ENCODE assay signal across 19 cellular contexts in genomic region chr16:2054543-2055245, GRCh38. TPM values are rescaled to one million over a fixed set of nuclear protein-coding genes. Genes with fewer than 3 reads are reported as not detected.
A peak's percentile ranks its signal among the peaks of the same experiment; 100 is the strongest.
DNase-seq lines count a peak whose midpoint lies in the region; ATAC-seq and TF ChIP-seq lines count a peak whose summit lies in the region.
"Had no signal": no experiment of that assay in that cellular context is flagged by ENCODE, and none has a peak within 500 bp of the region (broad histone marks: within the 10 kb centered on the region; RNA-seq: fewer than 3 reads in every experiment).

No MANE protein-coding gene starts in this region.

- TF ChIP-seq CTCF in Calu3 (IDR thresholded peaks at IDR 0.05; ENCODE audit: unreplicated experiment) (no peak), lower lobe of right lung (IDR thresholded peaks at IDR 0.05) (no peak), hepatocyte (IDR thresholded peaks at IDR 0.05; ENCODE audit: poor library complexity) (no peak)

- WGBS in hepatocyte (ENCODE audit: low lambda C conversion rate, missing lambda C conversion rate) = 95% methylated on average over 29 of the region's 29 CpGs

- H3K36me3 ChIP-seq in lower lobe of right lung = peaks cover 90% of the 10 kb centered on the region
- no peaks in the 10 kb centered on the region for H3K36me3 ChIP-seq in hepatocyte (replicated peaks; ENCODE audit: insufficient read depth, low read depth)

- ATAC-seq in lower lobe of right lung (peak; percentile 57 to 59), HG03196 (IDR thresholded peaks at IDR 0.05; ENCODE audit: unreplicated experiment) (no peak), GM21619 (IDR thresholded peaks at IDR 0.05; ENCODE audit: unreplicated experiment) (no peak)
- ATAC-seq: activated CD8-positive, alpha-beta T cell treated with anti-CD3 and anti-CD28 coated beads for 36 hours; right cardiac atrium had no signal

- no peaks in the 10 kb centered on the region for H3K9me3 Mint-ChIP-seq in Calu3 (ENCODE audit: low read depth, unreplicated experiment)
- H3K9me3 Mint-ChIP-seq in activated CD4-positive, alpha-beta T cell treated with anti-CD3 and anti-CD28 coated beads, Interleukin-2, amount 10 ng/mL, durations not matched to agents 24 days and 14 days = no peaks in the 10 kb centered on the region
- H3K9me3 Mint-ChIP-seq: activated CD8-positive, alpha-beta T cell treated with anti-CD3 and anti-CD28 coated beads for 36 hours; activated T-helper 1 cell treated with anti-CD3 and anti-CD28 coated beads, Interleukin-12 subunit alpha, Interleukin-12 subunit beta, Interleukin-2, Interleukin-4 antibody, amounts not matched to agents 30 ng/mL and 10 ng/mL and 1 ng/mL, durations not matched to agents 14 hours and 24 hours and 36 hours; CD8-positive, alpha-beta memory T cell; mesothelial cell of epicardium had no signal

- H3K4me1 Mint-ChIP-seq in Calu3 (ENCODE audit: low read depth, unreplicated experiment) = no peaks in the 10 kb centered on the region
- no peaks in the 10 kb centered on the region for H3K4me1 Mint-ChIP-seq in activated CD4-positive, alpha-beta T cell treated with anti-CD3 and anti-CD28 coated beads, Interleukin-2, amount 10 ng/mL, durations not matched to agents 24 days and 14 days
- H3K4me1 Mint-ChIP-seq: mesothelial cell of epicardium had no signal

- H3K27ac ChIP-seq in lower lobe of right lung (no peak overlapping the region), hepatocyte (no peak overlapping the region)
- H3K27ac ChIP-seq: cardiac muscle cell, esophagus squamous epithelium had no signal

- no peak overlapping the region for H2AFZ ChIP-seq in hepatocyte

- no peak overlapping the region for H3K4me3 Mint-ChIP-seq in Calu3 (ENCODE audit: low read depth, unreplicated experiment)
- no peak overlapping the region for H3K4me3 Mint-ChIP-seq in activated CD4-positive, alpha-beta T cell treated with anti-CD3 and anti-CD28 coated beads, Interleukin-2, amount 10 ng/mL, durations not matched to agents 24 days and 14 days
- H3K4me3 Mint-ChIP-seq: activated CD8-positive, alpha-beta T cell treated with anti-CD3 and anti-CD28 coated beads for 36 hours; activated T-helper 1 cell treated with anti-CD3 and anti-CD28 coated beads, Interleukin-12 subunit alpha, Interleukin-12 subunit beta, Interleukin-2, Interleukin-4 antibody, amounts not matched to agents 30 ng/mL and 10 ng/mL and 1 ng/mL, durations not matched to agents 14 hours and 24 hours and 36 hours; CD8-positive, alpha-beta memory T cell; mesothelial cell of epicardium had no signal

- no peaks in the 10 kb centered on the region for H3K9me2 ChIP-seq in hepatocyte (replicated peaks; ENCODE audit: insufficient read depth)

- no peak overlapping the region for H3K4me3 ChIP-seq in lower lobe of right lung
- no peak overlapping the region for H3K4me3 ChIP-seq in hepatocyte
- H3K4me3 ChIP-seq: cardiac muscle cell, esophagus squamous epithelium had no signal

- H3K4me2 ChIP-seq in hepatocyte = no peak overlapping the region

- H3K36me3 Mint-ChIP-seq in Calu3 (ENCODE audit: insufficient read depth, unreplicated experiment) = peaks cover 50% of the 10 kb centered on the region
- peaks cover 16% of the 10 kb centered on the region for H3K36me3 Mint-ChIP-seq in activated CD4-positive, alpha-beta T cell treated with anti-CD3 and anti-CD28 coated beads, Interleukin-2, amount 10 ng/mL, durations not matched to agents 24 days and 14 days (ENCODE audit: low read depth)

- no TSS peak for BruUV-seq in Calu3 (replicated peaks; lab: Mats Ljungman, UMichigan)

- CTCF ChIA-PET in Calu3 (lab: Charles Lee) = no interaction called here

- no peaks in the 10 kb centered on the region for H3K27me3 Mint-ChIP-seq in Calu3 (ENCODE audit: unreplicated experiment)
- no peaks in the 10 kb centered on the region for H3K27me3 Mint-ChIP-seq in activated CD4-positive, alpha-beta T cell treated with anti-CD3 and anti-CD28 coated beads, Interleukin-2, amount 10 ng/mL, durations not matched to agents 24 days and 14 days
- H3K27me3 Mint-ChIP-seq: activated CD8-positive, alpha-beta T cell treated with anti-CD3 and anti-CD28 coated beads for 36 hours; CD8-positive, alpha-beta memory T cell had no signal

- H3K79me2 ChIP-seq in hepatocyte = peaks cover under 1% of the 10 kb centered on the region

- H3K27me3 ChIP-seq in lower lobe of right lung (ENCODE audit: low read depth) (no peaks in the 10 kb centered on the region), hepatocyte (no peaks in the 10 kb centered on the region)
- H3K27me3 ChIP-seq: cardiac muscle cell, esophagus squamous epithelium had no signal

- H3K27ac Mint-ChIP-seq in Calu3 (ENCODE audit: unreplicated experiment) = no peak overlapping the region
- no peak overlapping the region for H3K27ac Mint-ChIP-seq in activated CD4-positive, alpha-beta T cell treated with anti-CD3 and anti-CD28 coated beads, Interleukin-2, amount 10 ng/mL, durations not matched to agents 24 days and 14 days
- H3K27ac Mint-ChIP-seq: activated CD8-positive, alpha-beta T cell treated with anti-CD3 and anti-CD28 coated beads for 36 hours; activated T-helper 1 cell treated with anti-CD3 and anti-CD28 coated beads, Interleukin-12 subunit alpha, Interleukin-12 subunit beta, Interleukin-2, Interleukin-4 antibody, amounts not matched to agents 30 ng/mL and 10 ng/mL and 1 ng/mL, durations not matched to agents 14 hours and 24 hours and 36 hours; mesothelial cell of epicardium had no signal

- no peaks in the 10 kb centered on the region for H3K4me1 ChIP-seq in lower lobe of right lung
- H3K4me1 ChIP-seq in hepatocyte (ENCODE audit: insufficient read depth) = no peaks in the 10 kb centered on the region

- intact Hi-C loops in Calu3 (cut with micrococcal nuclease; ENCODE audit: unreplicated experiment) (no loop called here), lower lobe of right lung (cut with DNase I) (no loop called here)
- intact Hi-C loops in activated CD4-positive, alpha-beta T cell treated with anti-CD3 and anti-CD28 coated beads, Interleukin-2, amount 10 ng/mL, durations not matched to agents 24 days and 14 days (cut with micrococcal nuclease) = no loop called here

- peak; percentile 61 for DNase-seq in Calu3
- peak; percentile 55 for DNase-seq in NCI-H128 (lab: John Stamatoyannopoulos, UW; ENCODE audit: unreplicated experiment)
- DNase-seq in NCI-H774 (lab: John Stamatoyannopoulos, UW) = peak; percentile 74
- DNase-seq in lower lobe of right lung = peak; percentile 73
- no peak for DNase-seq in hepatocyte (ENCODE audit: low spot score)
- no peak for DNase-seq in activated CD4-positive, alpha-beta T cell treated with anti-CD3 and anti-CD28 coated beads, Interleukin-2, amount 10 ng/mL, durations not matched to agents 24 days and 14 days
- DNase-seq: activated CD8-positive, alpha-beta T cell treated with anti-CD3 and anti-CD28 coated beads for 36 hours; CD8-positive, alpha-beta memory T cell; esophagus squamous epithelium; glutamatergic neuron; NCI-H524 treated with DMSO at 0.1 percent for 48 hours; nucleus accumbens; right cardiac atrium; SW 1271 had no signal

- no peaks in the 10 kb centered on the region for H4K20me1 ChIP-seq in hepatocyte (ENCODE audit: insufficient read depth, poor library complexity, severe bottlenecking)

- H3K9me3 ChIP-seq in lower lobe of right lung (no peaks in the 10 kb centered on the region), hepatocyte (ENCODE audit: low read depth) (no peaks in the 10 kb centered on the region)
- H3K9me3 ChIP-seq: esophagus squamous epithelium had no signal

RNA-seq across cellular contexts. Expression of gene TSC2, which starts 6.9 kb away (rescaled TPM):
- total RNA-seq in Calu3 (2022) (170 and 194 TPM in 2 replicates), lower lobe of right lung (123 TPM), hepatocyte (39.5 and 41.8 TPM in 2 replicates)
- polyA plus RNA-seq in hepatocyte = 78.7 and 113 TPM in 2 replicates
- 98.8 and 99.8 TPM in 2 replicates for total RNA-seq in activated CD4-positive, alpha-beta T cell treated with anti-CD3 and anti-CD28 coated beads, Interleukin-2, amount 10 ng/mL, durations not matched to agents 24 days and 14 days

RNA-seq across cellular contexts. Expression of gene NTHL1, which starts 7.1 kb away (rescaled TPM):
- 32.8 and 33.8 TPM in 2 replicates for total RNA-seq in Calu3 (2022)
- total RNA-seq in lower lobe of right lung = 24.3 TPM
- total RNA-seq in hepatocyte = 19.6 and 20.2 TPM in 2 replicates
- 23.4 and 28.5 TPM in 2 replicates for polyA plus RNA-seq in hepatocyte
- 50.3 and 57.7 TPM in 2 replicates for total RNA-seq in activated CD4-positive, alpha-beta T cell treated with anti-CD3 and anti-CD28 coated beads, Interleukin-2, amount 10 ng/mL, durations not matched to agents 24 days and 14 days

RNA-seq across cellular contexts. Expression of gene NHERF2, which starts 28.0 kb away (rescaled TPM):
- total RNA-seq in Calu3 (2022) (15.7 and 22.0 TPM in 2 replicates), lower lobe of right lung (343 TPM), hepatocyte (25.9 and 29.6 TPM in 2 replicates)
- 37.7 and 43.8 TPM in 2 replicates for polyA plus RNA-seq in hepatocyte
- total RNA-seq in activated CD4-positive, alpha-beta T cell treated with anti-CD3 and anti-CD28 coated beads, Interleukin-2, amount 10 ng/mL, durations not matched to agents 24 days and 14 days = 1.3 and 1.8 TPM in 2 replicates

RNA-seq across cellular contexts. Expression of gene NPW, which starts 35.1 kb away (rescaled TPM):
- total RNA-seq in Calu3 (2022) (1.5 and 4.2 TPM in 2 replicates), lower lobe of right lung (not detected), hepatocyte (2.7 and 4.1 TPM in 2 replicates)
- 45.2 and 57.6 TPM in 2 replicates for polyA plus RNA-seq in hepatocyte
- total RNA-seq in activated CD4-positive, alpha-beta T cell treated with anti-CD3 and anti-CD28 coated beads, Interleukin-2, amount 10 ng/mL, durations not matched to agents 24 days and 14 days = 6.9 and 7.0 TPM in 2 replicates
- total RNA-seq: right cardiac atrium had no signal
- polyA plus RNA-seq: CD8-positive, alpha-beta memory T cell; right cardiac atrium had no signal

RNA-seq across cellular contexts. Expression of gene ZNF598, which starts 45.1 kb away (rescaled TPM):
- total RNA-seq in Calu3 (2022) (72.4 and 73.1 TPM in 2 replicates), lower lobe of right lung (27.2 TPM), hepatocyte (22.8 and 42.6 TPM in 2 replicates)
- 29.5 and 36.8 TPM in 2 replicates for polyA plus RNA-seq in hepatocyte
- total RNA-seq in activated CD4-positive, alpha-beta T cell treated with anti-CD3 and anti-CD28 coated beads, Interleukin-2, amount 10 ng/mL, durations not matched to agents 24 days and 14 days = 93.9 and 99.0 TPM in 2 replicates

Comparison
In these comparisons a context has a peak if more than half of its experiments do, and no peak if none do; other contexts are left out.
1. DNase-seq: peak in Calu3 (single experiment), NCI-H128 (single experiment), NCI-H774 (single experiment) and lower lobe of right lung (single experiment); none in hepatocyte (single experiment) and activated CD4-positive, alpha-beta T cell treated with anti-CD3 and anti-CD28 coated beads, Interleukin-2, amount 10 ng/mL, durations not matched to agents 24 days and 14 days (single experiment).
2. ATAC-seq: peak in lower lobe of right lung (2 of 2); none in HG03196 (single experiment) and GM21619 (single experiment).
3. RNA of gene NHERF2, which starts 28.0 kb away (total RNA-seq): 343 TPM in lower lobe of right lung (single experiment); 25.9 to 29.6 TPM in hepatocyte, 15.7 to 22.0 TPM in Calu3 and 1.3 to 1.8 TPM in activated CD4-positive, alpha-beta T cell treated with anti-CD3 and anti-CD28 coated beads, Interleukin-2, amount 10 ng/mL, durations not matched to agents 24 days and 14 days; every median in the first group is over 10 times any median in the second.